In the genomic region with DNA sequence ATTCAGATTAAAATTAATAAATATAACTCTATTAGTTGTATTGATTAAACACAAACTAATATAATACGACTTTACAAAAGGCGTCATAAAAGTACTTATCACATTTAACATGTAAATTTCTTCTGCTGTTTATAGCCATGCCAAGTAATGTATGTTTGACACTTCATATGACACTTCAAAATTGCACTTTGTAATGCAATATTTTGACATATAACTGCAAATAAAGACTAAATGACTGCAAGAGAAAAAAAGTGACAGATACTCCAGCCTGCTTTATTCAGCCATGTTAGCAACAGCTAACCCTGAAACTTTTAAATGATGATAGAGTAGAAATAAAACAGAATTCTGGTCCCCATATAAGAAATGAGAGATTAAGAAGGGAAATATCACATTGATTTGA, we compare ENCODE assay signal across 7 cellular contexts.
"Had no signal": no experiment of that assay in that cellular context is flagged by ENCODE, and none has a peak within 500 bp of the region (broad histone marks: within the 10 kb centered on the region; RNA-seq: fewer than 3 reads in every experiment).

No MANE protein-coding gene starts in this region.

- H3K27ac Mint-ChIP-seq: IgD-negative memory B cell had no signal

- H3K36me3 Mint-ChIP-seq: IgD-negative memory B cell had no signal

- H3K27ac ChIP-seq: HL-60 had no signal

- ATAC-seq: HepG2, K562 had no signal

- DNase-seq: KBM-7, KG1 had no signal

- H3K27me3 Mint-ChIP-seq: IgD-negative memory B cell had no signal

- H3K4me3 ChIP-seq: K562 had no signal

- H3K4me1 Mint-ChIP-seq: IgD-negative memory B cell had no signal

- H3K4me3 Mint-ChIP-seq: IgD-negative memory B cell had no signal

- FAIRE-seq: HepG2, HTR-8/SVneo, K562 had no signal

- H3K9me3 Mint-ChIP-seq: IgD-negative memory B cell had no signal
